ENCODE assay signal across 8 cellular contexts in genomic region chr13:24511824-24512207, GRCh38. TPM values are rescaled to one million over a fixed set of nuclear protein-coding genes. Genes with fewer than 3 reads are reported as not detected.
A peak's percentile ranks its signal among the peaks of the same experiment; 100 is the strongest.
DNase-seq lines count a peak whose midpoint lies in the region; ATAC-seq and TF ChIP-seq lines count a peak whose summit lies in the region.

No MANE protein-coding gene starts in this region.

- POLR2A ChIA-PET in MCF 10A (lab: Yijun Ruan, JAX) = interaction anchor here (0.6 to 3.1 kb wide), 10 partner anchors 8 to 364 kb away, joined by 3 to 83 read pairs (median 5); no protein-coding TSS in a partner anchor

- H3K27ac Mint-ChIP-seq in MCF 10A (ENCODE audit: low read depth, unreplicated experiment) = peak overlapping the region; percentile 90

- H3K4ac ChIP-seq in mesenchymal stem cell (ENCODE audit: low read depth in 1 of 2, low read length in 2 of 2) = peak overlapping the region in 1 of 2 experiments; percentile 94

- no peaks in the 10 kb centered on the region for H3K36me3 Mint-ChIP-seq in MCF 10A (ENCODE audit: insufficient read depth, unreplicated experiment)

- WGBS in mesenchymal stem cell = 2% methylated on average over 3 of the region's 6 CpGs
- WGBS in aorta, 2 donors = 18% methylated on average over 6 of the region's 6 CpGs

- H4K91ac ChIP-seq in mesenchymal stem cell (ENCODE audit: low read length) = no peak overlapping the region

- H3K4me1 Mint-ChIP-seq in MCF 10A (ENCODE audit: insufficient read depth, unreplicated experiment) = peaks cover 16% of the 10 kb centered on the region

- DNase-seq in AML-193 (lab: John Stamatoyannopoulos, UW) (peak; percentile 86 to 89), NAMALWA (ENCODE audit: low spot score) (peak; percentile 69), MCF 10A (ENCODE audit: unreplicated experiment) (no peak), mesenchymal stem cell (no peak), aorta (no peak), NCI-H69 (lab: John Stamatoyannopoulos, UW) (no peak)

- no peak overlapping the region for H2BK15ac ChIP-seq in mesenchymal stem cell (ENCODE audit: low read depth, poor library complexity, severe bottlenecking)

- peak overlapping the region in 1 of 2 experiments; percentile 87 for H2BK12ac ChIP-seq in mesenchymal stem cell (ENCODE audit: low read length in 2 of 2)

- H3K4me3 Mint-ChIP-seq in MCF 10A (ENCODE audit: unreplicated experiment) = peak overlapping the region; percentile 88

- no peaks in the 10 kb centered on the region for H3K9me3 Mint-ChIP-seq in MCF 10A (ENCODE audit: unreplicated experiment)

- H3K27me3 ChIP-seq in mesenchymal stem cell (ENCODE audit: control insufficient read depth in 1 of 2, insufficient read depth in 1 of 2, low read length in 2 of 2) = no peaks in the 10 kb centered on the region
- H3K27me3 ChIP-seq in aorta (ENCODE audit: control insufficient read depth in 1 of 2, insufficient read depth in 2 of 2, low read length in 1 of 2) = no peaks in the 10 kb centered on the region

- H2BK120ac ChIP-seq in mesenchymal stem cell (ENCODE audit: low read depth, low read length) = no peak overlapping the region

- no peak overlapping the region for H2AK5ac ChIP-seq in mesenchymal stem cell (ENCODE audit: low read length, severe bottlenecking)

- H3K9me3 ChIP-seq in mesenchymal stem cell (ENCODE audit: control insufficient read depth, low read length) = no peaks in the 10 kb centered on the region
- no peaks in the 10 kb centered on the region for H3K9me3 ChIP-seq in aorta (ENCODE audit: control insufficient read depth, low read length)

- H4K8ac ChIP-seq in mesenchymal stem cell (ENCODE audit: low read length) = no peak overlapping the region

- CTCF ChIA-PET in MCF 10A (lab: Yijun Ruan, JAX) = interaction anchor here (0.6 to 1.3 kb wide), 3 partner anchors 9 to 460 kb away, joined by 3 to 7 read pairs (median 4); no protein-coding TSS in a partner anchor

- H3K4me2 ChIP-seq in mesenchymal stem cell (ENCODE audit: low read length, poor library complexity, severe bottlenecking) = peak overlapping the region; percentile 71

- H3K18ac ChIP-seq in mesenchymal stem cell (ENCODE audit: low read depth in 1 of 2, low read length in 2 of 2) = peak overlapping the region; percentile 99 to 100

- no peak overlapping the region for H3K23ac ChIP-seq in mesenchymal stem cell (ENCODE audit: low read length in 2 of 2)

- no peaks in the 10 kb centered on the region for H3K27me3 Mint-ChIP-seq in MCF 10A (ENCODE audit: insufficient read depth, unreplicated experiment)

- peaks cover 1% of the 10 kb centered on the region for H3K79me1 ChIP-seq in mesenchymal stem cell (replicated peaks; ENCODE audit: low read length, poor library complexity, severe bottlenecking)

- intact Hi-C loops in MCF 10A (cut with micrococcal nuclease) = loop anchor here (2.0 to 5.0 kb wide), 2 partner anchors 43 to 160 kb away; no protein-coding TSS in a partner anchor
- intact Hi-C loops in aorta (cut with DNase I) = no loop called here

- TSS peak; percentile 54 for BruUV-seq in MCF 10A (replicated peaks; lab: Mats Ljungman, UMichigan)

- H3K4me3 ChIP-seq in mesenchymal stem cell (ENCODE audit: insufficient read depth in 1 of 2, low read depth in 1 of 2, low read length in 2 of 2) (peak overlapping the region; percentile 83 to 98), aorta (ENCODE audit: low read length in 2 of 2) (peak overlapping the region; percentile 74 to 78)

- H3K36me3 ChIP-seq in mesenchymal stem cell (ENCODE audit: control insufficient read depth in 1 of 2, insufficient read depth in 2 of 2, low read depth in 1 of 2, low read length in 2 of 2) = peaks cover 7 to 12% of the 10 kb centered on the region in 2 experiments
- H3K36me3 ChIP-seq in aorta (ENCODE audit: control insufficient read depth in 1 of 2, insufficient read depth in 2 of 2, low read length in 1 of 2) = no peaks in the 10 kb centered on the region

- H3K4me1 ChIP-seq in mesenchymal stem cell (ENCODE audit: control insufficient read depth, insufficient read depth, low read depth, low read length) = peaks cover 9% of the 10 kb centered on the region
- H3K4me1 ChIP-seq in aorta (ENCODE audit: control insufficient read depth in 1 of 2, insufficient read depth in 2 of 2, low read length in 2 of 2) = no peaks in the 10 kb centered on the region

- no peak overlapping the region for H3K14ac ChIP-seq in mesenchymal stem cell (ENCODE audit: low read length in 2 of 2)

- H2AFZ ChIP-seq in mesenchymal stem cell (ENCODE audit: low read depth, low read length) = no peak overlapping the region

- peak overlapping the region; percentile 92 for H3K27ac ChIP-seq in mesenchymal stem cell (ENCODE audit: low read length, poor library complexity, severe bottlenecking)
- H3K27ac ChIP-seq in aorta (ENCODE audit: low read depth in 1 of 2, low read length in 2 of 2) = peak overlapping the region in 1 of 2 donors; percentile 65

- H3K9ac ChIP-seq in mesenchymal stem cell (ENCODE audit: low read length) = peak overlapping the region; percentile 97

- ATAC-seq in GM19452 (IDR thresholded peaks at IDR 0.05; ENCODE audit: unreplicated experiment) (peak; percentile 1), aorta (ENCODE audit: low FRiP score) (no peak), GM19351 (IDR thresholded peaks at IDR 0.05; ENCODE audit: unreplicated experiment) (no peak)

- no peak for TF ChIP-seq CTCF in MCF 10A (IDR thresholded peaks at IDR 0.05; ENCODE audit: unreplicated experiment)

- H2BK5ac ChIP-seq in mesenchymal stem cell (ENCODE audit: low read depth, low read length, poor library complexity, severe bottlenecking) = no peak overlapping the region

RNA-seq across cellular contexts. Expression of gene PARP4, which starts 0.8 kb away (rescaled TPM):
- 30.9 and 34.3 TPM in 2 replicates for total RNA-seq in MCF 10A (2022)
- 35.2 TPM for polyA plus RNA-seq in mesenchymal stem cell (2013, experiment 1 of 2)
- polyA plus RNA-seq in mesenchymal stem cell (2013, experiment 2 of 2) = 34.7 TPM
- total RNA-seq in aorta = 10 to 100 TPM; 35.2 to 52.6 TPM
- 10 to 100 TPM; 12.4 to 13.1 TPM for polyA plus RNA-seq in aorta

Comparison
In these comparisons a context has a peak if more than half of its experiments do, and no peak if none do; other contexts are left out.
1. DNase-seq: peak in AML-193 (2 of 2) and NAMALWA (single experiment); none in MCF 10A (single experiment), mesenchymal stem cell (single experiment), aorta (0 of 2) and NCI-H69 (single experiment).